1 cellular context compared by ENCODE assay signal in the genomic region with DNA sequence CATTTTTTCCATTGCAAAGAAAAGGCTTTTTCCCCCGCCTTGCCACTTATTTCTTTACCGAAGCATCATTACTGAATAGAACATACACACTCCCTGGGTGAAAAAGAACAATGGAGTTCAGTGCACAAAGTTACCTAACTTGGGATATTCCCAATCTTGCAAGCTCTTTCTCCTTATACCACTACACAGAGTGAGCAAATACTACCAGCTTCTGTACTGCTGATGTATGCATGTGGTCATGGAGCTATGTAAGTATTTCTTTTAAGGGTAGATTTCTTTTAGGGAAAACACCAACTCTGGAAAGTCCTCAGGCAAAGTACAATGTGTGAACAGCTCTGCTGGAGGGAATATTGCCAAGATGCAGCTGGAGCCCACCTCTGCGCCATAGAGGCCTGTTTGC.
TF ChIP-seq lines count a peak whose summit lies in the region.

No MANE protein-coding gene starts in this region.

TF ChIP-seq in IMR-90, 13 proteins besides CTCF, POLR2A, EP300 and RAD21:
- TF ChIP-seq CHD1 (IDR thresholded peaks at IDR 0.05; ENCODE audit: low read depth, low read length) (no peak), FOS (IDR thresholded peaks at IDR 0.05; ENCODE audit: low read depth, low read length) (no peak), NFE2L2 (IDR thresholded peaks at IDR 0.05; ENCODE audit: low read depth, low read length) (no peak), USF2 (IDR thresholded peaks at IDR 0.05; ENCODE audit: low read depth, low read length) (no peak), MAFK (IDR thresholded peaks at IDR 0.05; ENCODE audit: low read depth, low read length) (no peak), CEBPB (IDR thresholded peaks at IDR 0.05; ENCODE audit: low read depth, low read length) (no peak), RFX5 (IDR thresholded peaks at IDR 0.05; ENCODE audit: low read depth, low read length) (no peak), RCOR1 (IDR thresholded peaks at IDR 0.05; ENCODE audit: insufficient replicate concordance, low read length) (no peak), MAZ (IDR thresholded peaks at IDR 0.05; ENCODE audit: borderline replicate concordance, low read depth, low read length) (no peak), MXI1 (IDR thresholded peaks at IDR 0.05; ENCODE audit: borderline replicate concordance, low read depth, low read length) (no peak), BHLHE40 (IDR thresholded peaks at IDR 0.05; ENCODE audit: low read depth, low read length) (no peak), ELK1 (IDR thresholded peaks at IDR 0.05; ENCODE audit: borderline replicate concordance, low read depth, low read length) (no peak), SMC3 (IDR thresholded peaks at IDR 0.05; ENCODE audit: low read depth, low read length) (no peak)
TF ChIP-seq in IMR-90: peak in this region for 0.
